Comparison of ENCODE assay signal across 34 cellular contexts in the genomic region with DNA sequence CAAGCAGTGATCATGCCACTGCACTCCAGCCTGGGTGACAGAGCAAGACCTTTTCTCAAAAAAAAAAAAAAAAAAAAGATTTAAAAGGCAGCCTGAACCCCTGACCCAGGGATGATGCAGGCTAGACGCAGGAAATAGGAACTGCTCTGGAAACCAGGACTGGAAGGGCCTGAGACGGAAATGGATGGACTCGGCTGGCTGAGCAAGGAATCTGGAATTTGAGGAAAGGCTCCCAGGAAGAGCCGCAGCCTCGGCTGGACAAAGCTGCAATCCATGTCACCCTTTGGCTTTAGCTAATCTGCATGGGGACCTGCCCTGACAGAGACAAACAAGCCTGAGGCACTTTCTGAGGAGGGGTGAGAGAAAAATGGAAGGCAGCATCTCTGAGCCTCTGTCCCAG. TPM values are rescaled to one million over a fixed set of nuclear protein-coding genes. Genes with fewer than 3 reads are reported as not detected.
DNase-seq lines count a peak whose midpoint lies in the region; ATAC-seq, FAIRE-seq and TF ChIP-seq lines count a peak whose summit lies in the region.
"Had no signal": no experiment of that assay in that cellular context is flagged by ENCODE, and none has a peak within 500 bp of the region (broad histone marks: within the 10 kb centered on the region; RNA-seq: fewer than 3 reads in every experiment).

No MANE protein-coding gene starts in this region.

- no TSS peak for BruUV-seq in HepG2 (replicated peaks; lab: Mats Ljungman, UMichigan)

- TF ChIP-seq RAD21 in liver (IDR thresholded peaks at IDR 0.05) = peak in 1 of 2 donors; percentile 23
- TF ChIP-seq RAD21 in HepG2 (CRISPR knock-in tag; IDR thresholded peaks at IDR 0.05) = no peak

- H3K36me3 ChIP-seq in liver (ENCODE audit: control insufficient read depth in 4 of 4, insufficient read depth in 3 of 4, low read depth in 1 of 4, low read length in 3 of 4) (no peaks in the 10 kb centered on the region), HepG2 (replicated peaks in 1 of 2; ENCODE audit: control insufficient read depth in 1 of 2, insufficient read depth in 2 of 2, low read length in 2 of 2) (no peaks in the 10 kb centered on the region), Peyer's patch (no peaks in the 10 kb centered on the region)
- H3K36me3 ChIP-seq: pancreas, right lobe of liver, tibial nerve had no signal

- no peak for TF ChIP-seq EP300 in HepG2 (IDR thresholded peaks at IDR 0.05; ENCODE audit: low read depth in 2 of 2, low read length in 2 of 2)
- TF ChIP-seq EP300 in HepG2 (CRISPR knock-in tag; IDR thresholded peaks at IDR 0.05; ENCODE audit: borderline replicate concordance) = no peak

- TF ChIP-seq POLR2A in HepG2 (IDR thresholded peaks at IDR 0.05; ENCODE audit: insufficient read depth in 1 of 2, low read depth in 2 of 2, low read length in 2 of 2) (no peak), Peyer's patch (IDR thresholded peaks at IDR 0.05) (no peak)

- ATAC-seq in HepG2 = no peak
- ATAC-seq: A549; activated T-cell treated with anti-CD3 and anti-CD28 coated beads, Interleukin-2, amount 50 U/mL, for 4 hours; foreskin keratinocyte; pancreas had no signal

- H3K9ac ChIP-seq in liver (ENCODE audit: low read depth in 1 of 2, low read length in 2 of 2) (no peak overlapping the region), HepG2 (ENCODE audit: insufficient read depth, low read depth, low read length) (no peak overlapping the region)
- H3K9ac ChIP-seq: KMS-11 had no signal

- H3K4me1 ChIP-seq in liver (ENCODE audit: control insufficient read depth in 4 of 4, insufficient read depth in 4 of 4, low read length in 3 of 4) = peaks cover 0 to 5% (median 0%) of the 10 kb centered on the region in 4 donors
- peaks cover 39% of the 10 kb centered on the region for H3K4me1 ChIP-seq in HepG2 (ENCODE audit: insufficient read depth, low read length)
- H3K4me1 ChIP-seq in Peyer's patch = no peaks in the 10 kb centered on the region
- H3K4me1 ChIP-seq: A549, foreskin keratinocyte, pancreas, right lobe of liver had no signal

- CTCF ChIA-PET in HepG2 (lab: Yijun Ruan, JAX; ENCODE audit: low intra/inter-chr PET ratio, low total read pairs) = no interaction called here

- no peak overlapping the region for H3K4me3 ChIP-seq in liver (ENCODE audit: low read depth in 1 of 3, low read length in 3 of 3)
- no peak overlapping the region for H3K4me3 ChIP-seq in HepG2 (replicated peaks in 1 of 3; ENCODE audit: insufficient read depth in 1 of 3, low read depth in 2 of 3, low read length in 3 of 3)
- no peak overlapping the region for H3K4me3 ChIP-seq in cardiac fibroblast (replicated peaks in 1 of 2; ENCODE audit: low read depth in 2 of 2, low read length in 2 of 2)
- no peak overlapping the region for H3K4me3 ChIP-seq in Peyer's patch
- H3K4me3 ChIP-seq: A549, pancreas, right lobe of liver, tibial nerve had no signal

- 79% methylated on average over 5 of the region's 5 CpGs for WGBS in liver
- WGBS in HepG2 (ENCODE audit: low lambda C conversion rate) = 48% methylated on average over 5 of the region's 5 CpGs

- H3K4me2 ChIP-seq in HepG2 (ENCODE audit: low read depth, low read length) = no peak overlapping the region
- H3K4me2 ChIP-seq: A549, KMS-11 had no signal

- no peaks in the 10 kb centered on the region for H3K9me3 ChIP-seq in liver (ENCODE audit: control insufficient read depth in 4 of 4, low read length in 3 of 4)
- no peaks in the 10 kb centered on the region for H3K9me3 ChIP-seq in HepG2 (ENCODE audit: low read length)
- no peaks in the 10 kb centered on the region for H3K9me3 ChIP-seq in Peyer's patch
- H3K9me3 ChIP-seq: A549, pancreas, right lobe of liver, tibial nerve had no signal

- intact Hi-C loops in HepG2 (cut with micrococcal nuclease; ENCODE audit: unreplicated experiment) = no loop called here

- in situ Hi-C loops in HepG2 (cut with HindIII; ENCODE audit: extremely low pct_ligation_motif_present, low pct_unique_long_range_greater_than_20kb) = loop anchor here (25.0 kb wide), 1 partner anchor 278 kb away; a partner anchor contains a TSS

- DNase-seq in HepG2 (ENCODE audit: low spot score) = no peak
- DNase-seq in cardiac fibroblast (ENCODE audit: low read depth in 2 of 2) = peak; percentile 48 to 49
- peak; percentile 65 for DNase-seq in hepatic stellate cell (ENCODE audit: low spot score)
- no peak for DNase-seq in DMS153 (lab: John Stamatoyannopoulos, UW)
- DNase-seq in DMS79 treated with DMSO at 0.1 percent for 48 hours (lab: John Stamatoyannopoulos, UW) = no peak
- DNase-seq in RKO (ENCODE audit: low spot score) = no peak
- DNase-seq in Peyer's patch = no peak
- DNase-seq: activated CD4-positive, alpha-beta T cell treated with anti-CD3 and anti-CD28 coated beads, Interleukin-2, amount 10 ng/mL, durations not matched to agents 24 days and 14 days; activated naive CD4-positive, alpha-beta T cell treated with Interleukin-2 at 50 U/mL for 16 hours; activated T-cell treated with anti-CD3 and anti-CD28 coated beads, Interleukin-2, amount 50 U/mL, for 4 hours; CD4-positive, alpha-beta memory T cell; effector CD4-positive, alpha-beta T cell; GF-D8; hippocampal formation; NCI-H146; NCI-H2107; nephron progenitor cell; pancreas; right lobe of liver; stimulated activated CD4-positive, alpha-beta T cell treated with anti-CD3 and anti-CD28 coated beads, Interleukin-2, amount 100 ng/mL, for 48 hours had no signal

- no peaks in the 10 kb centered on the region for H3K27me3 ChIP-seq in liver (ENCODE audit: control insufficient read depth in 4 of 4, insufficient read depth in 4 of 4, low read length in 3 of 4)
- H3K27me3 ChIP-seq in HepG2 (ENCODE audit: control insufficient read depth in 1 of 2, insufficient read depth in 2 of 2, low read length in 2 of 2) = peaks cover 4 to 36% of the 10 kb centered on the region in 2 experiments; a peak in 4 of 5 replicates
- no peaks in the 10 kb centered on the region for H3K27me3 ChIP-seq in Peyer's patch
- H3K27me3 ChIP-seq: pancreas, right lobe of liver had no signal

- H4K20me1 ChIP-seq in HepG2 (ENCODE audit: insufficient read depth, low read length) = no peaks in the 10 kb centered on the region

- no peak overlapping the region for H2AFZ ChIP-seq in HepG2 (ENCODE audit: low read length)

- FAIRE-seq in HepG2 (lab: Jason Lieb, UNC) = no peak
- FAIRE-seq: A549, colon, pancreas had no signal

- H3K27ac ChIP-seq in liver (ENCODE audit: low read depth in 1 of 2, low read length in 2 of 2) (no peak overlapping the region), HepG2 (ENCODE audit: extremely low read length, insufficient read depth, low read length) (no peak overlapping the region), Peyer's patch (no peak overlapping the region)
- H3K27ac ChIP-seq: A549, epithelial cell of prostate, foreskin keratinocyte, KMS-11, pancreas, right lobe of liver, tibial nerve, VCaP had no signal

- POLR2A ChIA-PET in HepG2 (lab: Yijun Ruan, JAX) = no interaction called here

- no peak for TF ChIP-seq CTCF in liver (IDR thresholded peaks at IDR 0.05; ENCODE audit: low read depth, low read length, missing input control)
- no peak for TF ChIP-seq CTCF in HepG2 (CRISPR knock-in tag; IDR thresholded peaks at IDR 0.05)
- TF ChIP-seq CTCF in cardiac fibroblast (IDR thresholded peaks at IDR 0.05; ENCODE audit: low read depth, low read length) = no peak
- no peak for TF ChIP-seq CTCF in Peyer's patch (IDR thresholded peaks at IDR 0.05)

- no peaks in the 10 kb centered on the region for H3K79me2 ChIP-seq in HepG2 (ENCODE audit: insufficient read depth, low read length)

TF ChIP-seq in liver, 16 proteins besides CTCF, POLR2A, EP300 and RAD21:
- TF ChIP-seq, protein P1, sequence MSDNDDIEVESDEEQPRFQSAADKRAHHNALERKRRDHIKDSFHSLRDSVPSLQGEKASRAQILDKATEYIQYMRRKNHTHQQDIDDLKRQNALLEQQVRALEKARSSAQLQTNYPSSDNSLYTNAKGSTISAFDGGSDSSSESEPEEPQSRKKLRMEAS (IDR thresholded peaks at IDR 0.05) = no peak
- peak; percentile 58 for TF ChIP-seq NR2F2 (IDR thresholded peaks at IDR 0.05)
TF ChIP-seq in liver: peak in this region for 1.

RNA-seq across cellular contexts. Expression of a gene that starts 55.0 kb away (rescaled TPM):
- total RNA-seq in liver = not detected
- under 1 TPM in 1 of 2 donors, not detected in 1; 0.71 TPM for polyA plus RNA-seq in liver
- not detected in 2 replicates for total RNA-seq in HepG2 (2016; rRNA removed; fragmentation: Illumina TruSeq; extraction: Trizol)
- total RNA-seq in HepG2 (2016; cell fraction: cytosol; rRNA removed; fragmentation: Illumina TruSeq; extraction: Trizol; ENCODE audit: low read depth) = not detected in 2 replicates
- not detected in 2 replicates for total RNA-seq in HepG2 (2016; cell fraction: insoluble cytoplasmic fraction; rRNA removed; fragmentation: Illumina TruSeq; extraction: Trizol)
- not detected in 2 replicates for total RNA-seq in HepG2 (2016; cell fraction: membrane; rRNA removed; fragmentation: Illumina TruSeq; extraction: Trizol)
- not detected in 2 replicates for total RNA-seq in HepG2 (2016; cell fraction: nucleus; rRNA removed; fragmentation: Illumina TruSeq; extraction: Trizol)
- polyA plus RNA-seq in HepG2 (2011; rRNA removed) = not detected in 2 replicates
- polyA plus RNA-seq in HepG2 (2011; cell fraction: cytosol; rRNA removed) = not detected in 2 replicates
- not detected in 2 replicates for polyA plus RNA-seq in HepG2 (2011; cell fraction: nucleus; rRNA removed)
- polyA plus RNA-seq in HepG2 (2012) = not detected in 2 replicates
- not detected in 2 replicates for polyA plus RNA-seq in HepG2 (2016; cell fraction: cytosol; fragmentation: Illumina TruSeq; extraction: Trizol; ENCODE audit: low read depth)
- polyA plus RNA-seq in HepG2 (2016; cell fraction: insoluble cytoplasmic fraction; fragmentation: Illumina TruSeq; extraction: Trizol; ENCODE audit: low read depth) = not detected in 2 replicates
- not detected in 2 replicates for polyA plus RNA-seq in HepG2 (2016; cell fraction: membrane; fragmentation: Illumina TruSeq; extraction: Trizol; ENCODE audit: low read depth)
- not detected in 2 replicates for polyA plus RNA-seq in HepG2 (2016; cell fraction: nucleus; fragmentation: Illumina TruSeq; extraction: Trizol; ENCODE audit: insufficient read depth, low read depth)
- not detected in 2 replicates for polyA minus RNA-seq in HepG2 (2011; rRNA and poly(A)+ RNA removed; ENCODE audit: low replicate concordance)
- polyA minus RNA-seq in HepG2 (2011; cell fraction: cytosol; rRNA and poly(A)+ RNA removed) = not detected in 2 replicates
- not detected in 2 replicates for polyA minus RNA-seq in HepG2 (2011; cell fraction: nucleus; rRNA and poly(A)+ RNA removed)
- not detected for total RNA-seq in Peyer's patch
- total RNA-seq: activated CD4-positive, alpha-beta T cell treated with anti-CD3 and anti-CD28 coated beads, Interleukin-2, amount 10 ng/mL, durations not matched to agents 24 days and 14 days; activated CD8-positive, alpha-beta memory T cell treated with anti-CD3 and anti-CD28 coated beads for 36 hours; activated T-cell treated with anti-CD3 and anti-CD28 coated beads, Interleukin-2, amount 50 U/mL, for 4 hours; CD4-positive, alpha-beta memory T cell; H4; HT-29; lung microvascular endothelial cell; mucosa of gallbladder; NCI-H460; right lobe of liver had no signal
- polyA plus RNA-seq: A549; CD4-positive, alpha-beta memory T cell had no signal

Comparison
In these comparisons a context has a peak if more than half of its experiments do, and no peak if none do; other contexts are left out.
1. DNase-seq: peak in cardiac fibroblast (2 of 2) and hepatic stellate cell (single experiment); none in HepG2 (single experiment), DMS153 (single experiment), DMS79 treated with DMSO at 0.1 percent for 48 hours (single experiment), RKO (single experiment) and Peyer's patch (0 of 3).